9 cellular contexts compared by ENCODE assay signal in the genomic region with DNA sequence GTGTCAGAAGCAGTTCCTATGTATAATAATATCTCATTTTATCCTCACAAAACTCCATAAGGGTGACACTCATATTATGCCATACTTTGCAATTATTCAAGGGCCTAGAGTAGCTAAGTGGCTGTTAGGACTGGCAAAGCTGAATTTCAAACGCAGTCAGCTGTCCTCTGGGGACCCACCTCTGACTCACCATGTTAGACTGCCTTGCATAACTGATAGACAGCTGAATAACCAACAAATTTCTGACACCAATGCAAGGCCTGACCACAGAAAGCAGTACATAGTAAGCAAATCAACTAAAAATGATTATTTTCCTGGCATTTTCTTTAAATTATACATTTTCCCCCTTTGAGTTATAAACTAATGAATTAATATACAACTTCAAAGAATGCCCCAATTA.
DNase-seq lines count a peak whose midpoint lies in the region; ATAC-seq, FAIRE-seq and TF ChIP-seq lines count a peak whose summit lies in the region.
"Had no signal": no experiment of that assay in that cellular context is flagged by ENCODE, and none has a peak within 500 bp of the region (broad histone marks: within the 10 kb centered on the region; RNA-seq: fewer than 3 reads in every experiment).

No MANE protein-coding gene starts in this region.

- H3K4me3 ChIP-seq in A673 (ENCODE audit: low read depth, low read length, poor library complexity, severe bottlenecking) = no peak overlapping the region
- H3K4me3 ChIP-seq in ovary = no peak overlapping the region
- H3K4me3 ChIP-seq in spleen = no peak overlapping the region

- peaks cover 24% of the 10 kb centered on the region for H3K9me3 Mint-ChIP-seq in T-helper 1 cell treated with Interleukin-12 subunit alpha and Interleukin-12 subunit beta and Interleukin-4 antibody, amounts not matched to agents 30 μg/mL and 1 μg/mL, for 36 hours
- peaks cover 0 to 9% (median 0%) of the 10 kb centered on the region in 9 donors for H3K9me3 Mint-ChIP-seq in naive thymus-derived CD8-positive, alpha-beta T cell

- 66 to 70% (median 70%) methylated on average over 1 of the region's 1 CpG for WGBS in ovary, 3 donors
- 51 to 61% (median 59%) methylated on average over 1 of the region's 1 CpG for WGBS in spleen, 5 donors

- ATAC-seq in left cardiac atrium = peak in 1 of 2 donors; percentile 79
- no peak for ATAC-seq in naive thymus-derived CD8-positive, alpha-beta T cell

- H3K4me3 Mint-ChIP-seq in T-helper 1 cell treated with Interleukin-12 subunit alpha and Interleukin-12 subunit beta and Interleukin-4 antibody, amounts not matched to agents 30 μg/mL and 1 μg/mL, for 36 hours = no peak overlapping the region
- no peak overlapping the region for H3K4me3 Mint-ChIP-seq in naive thymus-derived CD8-positive, alpha-beta T cell

- FAIRE-seq in H54 (lab: Jason Lieb, UNC) = peak; percentile 69

- H3K27me3 Mint-ChIP-seq in T-helper 1 cell treated with Interleukin-12 subunit alpha and Interleukin-12 subunit beta and Interleukin-4 antibody, amounts not matched to agents 30 μg/mL and 1 μg/mL, for 36 hours (ENCODE audit: low read depth) = no peaks in the 10 kb centered on the region
- no peaks in the 10 kb centered on the region for H3K27me3 Mint-ChIP-seq in naive thymus-derived CD8-positive, alpha-beta T cell

- H3K4me1 Mint-ChIP-seq in T-helper 1 cell treated with Interleukin-12 subunit alpha and Interleukin-12 subunit beta and Interleukin-4 antibody, amounts not matched to agents 30 μg/mL and 1 μg/mL, for 36 hours (ENCODE audit: low read depth) = peaks cover 36% of the 10 kb centered on the region
- H3K4me1 Mint-ChIP-seq in naive thymus-derived CD8-positive, alpha-beta T cell = peaks cover 7 to 27% (median 17%) of the 10 kb centered on the region in 4 donors

- no TSS peak for BruUV-seq in A673 (replicated peaks; lab: Mats Ljungman, UMichigan)

- POLR2A ChIA-PET in A673 (lab: Charles Lee; ENCODE audit: low non-redundant PET) = no interaction called here
- POLR2A ChIA-PET in naive thymus-derived CD8-positive, alpha-beta T cell (lab: Charles Lee) = interaction anchor here (0.9 kb wide), 1 partner anchor 18 kb away, joined by 3 read pairs; no protein-coding TSS in a partner anchor

- no peak for TF ChIP-seq CTCF in A673 (conservative IDR thresholded peaks at IDR 0.05; ENCODE audit: low read depth, low read length)
- no peak for TF ChIP-seq CTCF in ovary (IDR thresholded peaks at IDR 0.05)
- no peak for TF ChIP-seq CTCF in spleen (IDR thresholded peaks at IDR 0.05 in 8 of 11, conservative IDR thresholded peaks at IDR 0.05 in 3 of 11)

- TF ChIP-seq POLR2A in H54 (IDR thresholded peaks at IDR 0.05; ENCODE audit: low read depth, low read length) = no peak
- no peak for TF ChIP-seq POLR2A in ovary (IDR thresholded peaks at IDR 0.05)
- TF ChIP-seq POLR2A in spleen (IDR thresholded peaks at IDR 0.05) = no peak

- H3K36me3 Mint-ChIP-seq in T-helper 1 cell treated with Interleukin-12 subunit alpha and Interleukin-12 subunit beta and Interleukin-4 antibody, amounts not matched to agents 30 μg/mL and 1 μg/mL, for 36 hours (ENCODE audit: low read depth) = peaks cover 11% of the 10 kb centered on the region
- peaks cover 0 to 3% (median 0%) of the 10 kb centered on the region in 3 donors for H3K36me3 Mint-ChIP-seq in naive thymus-derived CD8-positive, alpha-beta T cell

- DNase-seq in A673 (ENCODE audit: low spot score) = peak; percentile 74
- DNase-seq in H54 (ENCODE audit: insufficient read length, low spot score) = peak; percentile 18
- DNase-seq in left cardiac atrium = peak; percentile 66
- no peak for DNase-seq in ovary
- DNase-seq in Kasumi-1 (lab: John Stamatoyannopoulos, UW) = no peak
- no peak for DNase-seq in spleen
- no peak for DNase-seq in naive thymus-derived CD8-positive, alpha-beta T cell
- DNase-seq: activated effector memory CD4-positive, alpha-beta T cell treated with anti-CD3 and anti-CD28 coated beads, Interleukin-2, amount 50 U/mL, for 16 hours had no signal

- CTCF ChIA-PET in A673 (lab: Charles Lee) = no interaction called here

- intact Hi-C loops in A673 (cut with micrococcal nuclease; ENCODE audit: unreplicated experiment) (no loop called here), left cardiac atrium (cut with DNase I) (no loop called here), ovary (cut with DNase I) (no loop called here), spleen (cut with DNase I; ENCODE audit: low total_unique reads) (no loop called here)

- no peaks in the 10 kb centered on the region for H3K27me3 ChIP-seq in A673 (replicated peaks; ENCODE audit: insufficient read depth, low read depth, low read length, poor library complexity)
- H3K27me3 ChIP-seq in ovary = no peaks in the 10 kb centered on the region
- H3K27me3 ChIP-seq in spleen (replicated peaks in 1 of 7) = no peaks in the 10 kb centered on the region

- peak overlapping the region; percentile 86 for H3K27ac Mint-ChIP-seq in T-helper 1 cell treated with Interleukin-12 subunit alpha and Interleukin-12 subunit beta and Interleukin-4 antibody, amounts not matched to agents 30 μg/mL and 1 μg/mL, for 36 hours
- peak overlapping the region in 4 of 10 donors; percentile 4 to 71 (median 50) for H3K27ac Mint-ChIP-seq in naive thymus-derived CD8-positive, alpha-beta T cell

- TF ChIP-seq EP300 in ovary (IDR thresholded peaks at IDR 0.05) = no peak

- H3K9me3 ChIP-seq in A673 (ENCODE audit: low read depth, low read length, poor library complexity, severe bottlenecking) (no peaks in the 10 kb centered on the region), ovary (no peaks in the 10 kb centered on the region), spleen (no peaks in the 10 kb centered on the region)

- H3K36me3 ChIP-seq in A673 (ENCODE audit: insufficient read depth, low read length, poor library complexity, severe bottlenecking) = no peaks in the 10 kb centered on the region
- no peaks in the 10 kb centered on the region for H3K36me3 ChIP-seq in ovary
- no peaks in the 10 kb centered on the region for H3K36me3 ChIP-seq in spleen

- peaks cover 28% of the 10 kb centered on the region for H3K4me1 ChIP-seq in A673 (ENCODE audit: insufficient read depth, low read length, poor library complexity, severe bottlenecking)
- H3K4me1 ChIP-seq in ovary (ENCODE audit: insufficient read depth) = no peaks in the 10 kb centered on the region
- peaks cover 5 to 12% (median 11%) of the 10 kb centered on the region in 6 donors for H3K4me1 ChIP-seq in spleen

- no peak overlapping the region for H3K27ac ChIP-seq in A673 (ENCODE audit: low read depth, low read length, poor library complexity, severe bottlenecking)
- no peak overlapping the region for H3K27ac ChIP-seq in ovary
- H3K27ac ChIP-seq in spleen = no peak overlapping the region

Comparison
In these comparisons a context has a peak if more than half of its experiments do, and no peak if none do; other contexts are left out.
1. DNase-seq: peak in A673 (single experiment), H54 (single experiment) and left cardiac atrium (single experiment); none in ovary (0 of 5), Kasumi-1 (0 of 2), spleen (single experiment) and naive thymus-derived CD8-positive, alpha-beta T cell (0 of 10).